ENCODE assay signal across 1 cellular context in the genomic region with DNA sequence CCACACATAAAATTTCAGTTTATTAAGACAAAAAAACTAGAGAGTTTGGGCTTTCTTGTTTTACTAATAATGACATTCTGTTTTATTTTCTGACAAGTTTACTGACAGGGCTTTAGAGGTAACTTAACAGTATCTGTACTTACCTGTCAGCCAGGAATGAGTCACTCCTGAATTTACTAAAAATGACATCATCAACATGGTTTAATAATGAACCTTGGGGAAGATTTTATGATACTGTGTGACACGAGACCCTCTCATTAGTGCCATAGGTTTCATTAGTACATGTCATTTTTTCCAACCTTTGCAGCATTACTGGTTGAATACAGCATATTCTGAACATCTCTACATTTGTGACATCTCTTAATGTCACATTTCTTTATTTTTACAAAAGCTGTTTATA.
TF ChIP-seq lines count a peak whose summit lies in the region.

No MANE protein-coding gene starts in this region.

TF ChIP-seq in GM12878, 131 proteins besides CTCF, POLR2A, EP300 and RAD21 (continued from another document and continues in another):
- TF ChIP-seq CEBPZ (IDR thresholded peaks at IDR 0.05; ENCODE audit: low read depth, low read length) (no peak), EGR1 (IDR thresholded peaks at IDR 0.05; ENCODE audit: borderline replicate concordance in 1 of 2, low read depth in 2 of 2, low read length in 2 of 2) (no peak), PKNOX1 (IDR thresholded peaks at IDR 0.05) (peak; percentile 87), ZBTB4 (CRISPR knock-in tag; IDR thresholded peaks at IDR 0.05) (peak; percentile 47; the same call in 1 of the 2 replicates), MTA2 (IDR thresholded peaks at IDR 0.05; ENCODE audit: low read depth) (peak; percentile 98), PAX5 (IDR thresholded peaks at IDR 0.05; ENCODE audit: borderline replicate concordance, low read depth, low read length) (no peak), TBL1XR1 (IDR thresholded peaks at IDR 0.05; ENCODE audit: low read depth, low read length) (no peak), CBX3 (IDR thresholded peaks at IDR 0.05; ENCODE audit: borderline replicate concordance, low read depth) (no peak), ZNF24 (IDR thresholded peaks at IDR 0.05) (peak; percentile 89), DPF2 (IDR thresholded peaks at IDR 0.05) (peak; percentile 97), SIN3A (IDR thresholded peaks at IDR 0.05; ENCODE audit: low read depth, low read length) (no peak), HDAC2 (IDR thresholded peaks at IDR 0.05) (no peak), PBX3 (IDR thresholded peaks at IDR 0.05; ENCODE audit: insufficient replicate concordance, low read depth, low read length) (no peak), MEF2A (IDR thresholded peaks at IDR 0.05; ENCODE audit: insufficient read depth, low read depth, low read length) (peak; percentile 50; the same call in 1 of the 2 replicates), ZBED1 (IDR thresholded peaks at IDR 0.05; ENCODE audit: borderline replicate concordance) (peak; percentile 81; the same call in 1 of the 2 replicates), JUND (IDR thresholded peaks at IDR 0.05; ENCODE audit: low read depth, low read length) (peak; percentile 68), JUNB (IDR thresholded peaks at IDR 0.05) (peak; percentile 97), ZNF384 (IDR thresholded peaks at IDR 0.05; ENCODE audit: borderline replicate concordance, low read depth, low read length) (no peak), BCL11A (IDR thresholded peaks at IDR 0.05; ENCODE audit: low read depth, low read length) (peak; percentile 89), RAD51 (IDR thresholded peaks at IDR 0.05) (peak; percentile 66), ZNF207 (IDR thresholded peaks at IDR 0.05; ENCODE audit: borderline replicate concordance) (peak; percentile 33; the same call in 1 of the 2 replicates), SMC3 (IDR thresholded peaks at IDR 0.05; ENCODE audit: borderline replicate concordance, low read length) (no peak), ATF2 (IDR thresholded peaks at IDR 0.05; ENCODE audit: low read length) (peak; percentile 99), MTA3 (IDR thresholded peaks at IDR 0.05; ENCODE audit: borderline replicate concordance, low read length) (peak; percentile 69; the same call in 1 of the 2 replicates), BMI1 (IDR thresholded peaks at IDR 0.05; ENCODE audit: borderline replicate concordance) (peak; percentile 81), CREM (IDR thresholded peaks at IDR 0.05; ENCODE audit: low read depth) (peak; percentile 88), ESRRA (IDR thresholded peaks at IDR 0.05; ENCODE audit: low read length) (no peak), TCF3 (IDR thresholded peaks at IDR 0.05; ENCODE audit: borderline replicate concordance, insufficient read depth, low read depth, low read length) (no peak), NBN (IDR thresholded peaks at IDR 0.05) (peak; percentile 80), SREBF2 (IDR thresholded peaks at IDR 0.05; ENCODE audit: low read length) (no peak), USF1 (IDR thresholded peaks at IDR 0.05; ENCODE audit: borderline replicate concordance, extremely low read length, insufficient read depth, low read depth, low read length) (no peak), PML (IDR thresholded peaks at IDR 0.05; ENCODE audit: low read length) (peak; percentile 31; the same call in 1 of the 2 replicates), RBBP5 (conservative IDR thresholded peaks at IDR 0.05) (no peak), IKZF1 (conservative IDR thresholded peaks at IDR 0.05) (peak; percentile 72), CHD2 (IDR thresholded peaks at IDR 0.05; ENCODE audit: borderline replicate concordance, low read depth, low read length) (no peak), GATAD2B (conservative IDR thresholded peaks at IDR 0.05; ENCODE audit: low read depth) (0 out of 2 replicates have a peak, but pooled peaks have one; percentile 49), BCL3 (IDR thresholded peaks at IDR 0.05; ENCODE audit: borderline replicate concordance, insufficient read depth, low read depth, low read length, poor library complexity, severe bottlenecking) (peak; percentile 80), RFX5 (IDR thresholded peaks at IDR 0.05; ENCODE audit: low read depth, low read length) (no peak), TCF12 (IDR thresholded peaks at IDR 0.05; ENCODE audit: low read depth, low read length) (no peak), MEF2B (IDR thresholded peaks at IDR 0.05; ENCODE audit: partially characterized antibody, poor library complexity, severe bottlenecking) (peak; percentile 52), TAF1 (IDR thresholded peaks at IDR 0.05; ENCODE audit: borderline replicate concordance, low read depth, low read length) (no peak), HDGF (IDR thresholded peaks at IDR 0.05) (no peak), TARDBP (IDR thresholded peaks at IDR 0.05; ENCODE audit: borderline replicate concordance) (no peak), YY1 (IDR thresholded peaks at IDR 0.05; ENCODE audit: low read depth, low read length) (no peak), YBX1 (IDR thresholded peaks at IDR 0.05) (no peak), RUNX3 (IDR thresholded peaks at IDR 0.05; ENCODE audit: low read length) (peak; percentile 75), ZSCAN29 (IDR thresholded peaks at IDR 0.05) (no peak), BHLHE40 (IDR thresholded peaks at IDR 0.05; ENCODE audit: borderline replicate concordance in 1 of 2, low read depth in 2 of 2, low read length in 1 of 2) (peak; percentile 91; a peak in 3 of 4 replicates)
- TF ChIP-seq, protein P1, sequence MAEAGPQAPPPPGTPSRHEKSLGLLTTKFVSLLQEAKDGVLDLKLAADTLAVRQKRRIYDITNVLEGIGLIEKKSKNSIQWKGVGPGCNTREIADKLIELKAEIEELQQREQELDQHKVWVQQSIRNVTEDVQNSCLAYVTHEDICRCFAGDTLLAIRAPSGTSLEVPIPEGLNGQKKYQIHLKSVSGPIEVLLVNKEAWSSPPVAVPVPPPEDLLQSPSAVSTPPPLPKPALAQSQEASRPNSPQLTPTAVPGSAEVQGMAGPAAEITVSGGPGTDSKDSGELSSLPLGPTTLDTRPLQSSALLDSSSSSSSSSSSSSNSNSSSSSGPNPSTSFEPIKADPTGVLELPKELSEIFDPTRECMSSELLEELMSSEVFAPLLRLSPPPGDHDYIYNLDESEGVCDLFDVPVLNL (IDR thresholded peaks at IDR 0.05; ENCODE audit: low read depth, low read length), result no peak
- TF ChIP-seq, protein P2, sequence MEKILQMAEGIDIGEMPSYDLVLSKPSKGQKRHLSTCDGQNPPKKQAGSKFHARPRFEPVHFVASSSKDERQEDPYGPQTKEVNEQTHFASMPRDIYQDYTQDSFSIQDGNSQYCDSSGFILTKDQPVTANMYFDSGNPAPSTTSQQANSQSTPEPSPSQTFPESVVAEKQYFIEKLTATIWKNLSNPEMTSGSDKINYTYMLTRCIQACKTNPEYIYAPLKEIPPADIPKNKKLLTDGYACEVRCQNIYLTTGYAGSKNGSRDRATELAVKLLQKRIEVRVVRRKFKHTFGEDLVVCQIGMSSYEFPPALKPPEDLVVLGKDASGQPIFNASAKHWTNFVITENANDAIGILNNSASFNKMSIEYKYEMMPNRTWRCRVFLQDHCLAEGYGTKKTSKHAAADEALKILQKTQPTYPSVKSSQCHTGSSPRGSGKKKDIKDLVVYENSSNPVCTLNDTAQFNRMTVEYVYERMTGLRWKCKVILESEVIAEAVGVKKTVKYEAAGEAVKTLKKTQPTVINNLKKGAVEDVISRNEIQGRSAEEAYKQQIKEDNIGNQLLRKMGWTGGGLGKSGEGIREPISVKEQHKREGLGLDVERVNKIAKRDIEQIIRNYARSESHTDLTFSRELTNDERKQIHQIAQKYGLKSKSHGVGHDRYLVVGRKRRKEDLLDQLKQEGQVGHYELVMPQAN (conservative IDR thresholded peaks at IDR 0.05), result no peak
